8 cellular contexts compared by ENCODE assay signal in genomic region chr10:56360967-56361841, GRCh38. TPM values are rescaled to one million over a fixed set of nuclear protein-coding genes. Genes with fewer than 3 reads are reported as not detected.
DNase-seq lines count a peak whose midpoint lies in the region; ATAC-seq and TF ChIP-seq lines count a peak whose summit lies in the region.

A gene with protein sequence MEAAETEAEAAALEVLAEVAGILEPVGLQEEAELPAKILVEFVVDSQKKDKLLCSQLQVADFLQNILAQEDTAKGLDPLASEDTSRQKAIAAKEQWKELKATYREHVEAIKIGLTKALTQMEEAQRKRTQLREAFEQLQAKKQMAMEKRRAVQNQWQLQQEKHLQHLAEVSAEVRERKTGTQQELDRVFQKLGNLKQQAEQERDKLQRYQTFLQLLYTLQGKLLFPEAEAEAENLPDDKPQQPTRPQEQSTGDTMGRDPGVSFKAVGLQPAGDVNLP (minus strand): TSS chr10:56361259. CDS start chr10:56361236, 23 bp downstream.

- no peak within 1 kb of the TSS for H3T11ph ChIP-seq in H9 (ENCODE audit: low read length)

- H3K9me3 ChIP-seq in ES-I3 (ENCODE audit: control insufficient read depth, insufficient read depth, low read length) (no peaks in the 10 kb centered on the region), H9 (ENCODE audit: control insufficient read depth, low read depth, low read length) (no peaks in the 10 kb centered on the region)

- peaks cover 18% of the 10 kb centered on the region; the same call in 1 of the 2 replicates for H3K36me3 ChIP-seq in ES-I3 (ENCODE audit: insufficient read depth, low read length)

- H4K91ac ChIP-seq in H9 (ENCODE audit: insufficient read length, low read depth, low read length), result no peak within 1 kb of the TSS

- H3K56ac ChIP-seq in H9 (ENCODE audit: insufficient read length, low read depth, low read length), result no peak within 1 kb of the TSS

- ATAC-seq in stimulated activated naive CD8-positive, alpha-beta T cell treated with anti-CD3 and anti-CD28 coated beads, Interleukin-15, Interleukin-2, amounts not matched to agents 100 U/mL and 50 U/mL, for 24 hours, result peak; percentile 98

- no peak within 1 kb of the TSS for H3K23ac ChIP-seq in H9 (ENCODE audit: insufficient read length, low read depth, low read length)

- peaks cover 3% of the 10 kb centered on the region for H3K23me2 ChIP-seq in H9 (ENCODE audit: insufficient read length, low read depth, low read length, poor library complexity, severe bottlenecking)

- peaks cover 2% of the 10 kb centered on the region; the same call in 1 of the 2 replicates for H3K79me2 ChIP-seq in H9 (ENCODE audit: insufficient read depth, low read length)

- peak within 1 kb of the TSS; percentile 22 for H3K18ac ChIP-seq in H9 (ENCODE audit: insufficient read length, low read depth, low read length)

- peaks cover 27 to 40% (median 39%) of the 10 kb centered on the region in 3 experiments; a peak in 6 of 7 replicates for H3K36me3 Mint-ChIP-seq in H9 (ENCODE audit: insufficient read depth in 1 of 3, low read depth in 3 of 3)
- H3K36me3 Mint-ChIP-seq in nephron (ENCODE audit: low read depth), result peaks cover 25% of the 10 kb centered on the region

- H2BK12ac ChIP-seq in H9 (ENCODE audit: insufficient read length, low read depth, low read length), result no peak within 1 kb of the TSS

- WGBS in H9 (ENCODE audit: extremely low coverage, insufficient read length, low lambda C conversion rate), result no CpG with 5 or more reads among the region's 52 CpGs

- no peak within 1 kb of the TSS for H4K5ac ChIP-seq in H9 (ENCODE audit: insufficient read length, low read depth, low read length)

- H3K4me3 Mint-ChIP-seq in H9, result peak within 1 kb of the TSS; percentile 99 to 100
- peak within 1 kb of the TSS; percentile 91 to 94 (median 92) for H3K4me3 Mint-ChIP-seq in nephron

- H2BK15ac ChIP-seq in H9 (ENCODE audit: low read depth, low read length), result no peak within 1 kb of the TSS

- peak within 1 kb of the TSS; percentile 89 for H3K4me3 ChIP-seq in fibroblast of the aortic adventitia (ENCODE audit: low read depth, low read length)

- no peak within 1 kb of the TSS for H4K8ac ChIP-seq in H9 (replicated peaks; ENCODE audit: insufficient read length, low read depth, low read length)

- peak within 1 kb of the TSS; percentile 78 for H3K4me2 ChIP-seq in H9 (ENCODE audit: insufficient read depth, insufficient read length, low read length)

- no peaks in the 10 kb centered on the region for H3K4me1 ChIP-seq in ES-I3 (ENCODE audit: insufficient read depth, low read length)
- H3K4me1 ChIP-seq in H9 (ENCODE audit: insufficient read depth, low read length), result no peaks in the 10 kb centered on the region

- no peak within 1 kb of the TSS for H2BK20ac ChIP-seq in H9 (ENCODE audit: low read depth, low read length, poor library complexity, severe bottlenecking)

- no peaks in the 10 kb centered on the region for H3K27me3 ChIP-seq in H9 (ENCODE audit: insufficient read depth, low read length)

- DNase-seq in H9 (peak; percentile 96), M059J (ENCODE audit: low read depth) (peak; percentile 95), SHP77 (lab: John Stamatoyannopoulos, UW) (peak; percentile 83 to 84), fibroblast of the aortic adventitia (ENCODE audit: low read depth) (peak; percentile 95)
- peak; percentile 87 for DNase-seq in activated T-helper 9 cell treated with anti-CD3 and anti-CD28 coated beads, Interleukin-2, amount 50 U/mL, for 16 hours (ENCODE audit: low read depth)
- DNase-seq in stimulated activated naive CD8-positive, alpha-beta T cell treated with anti-CD3 and anti-CD28 coated beads, Interleukin-15, Interleukin-2, amounts not matched to agents 100 U/mL and 50 U/mL, for 24 hours, result peak; percentile 91

- H2BK120ac ChIP-seq in H9 (ENCODE audit: low read depth, low read length, poor library complexity, severe bottlenecking), result no peak within 1 kb of the TSS

- H3K4me1 Mint-ChIP-seq in H9 (peaks cover 6 to 11% of the 10 kb centered on the region in 2 experiments), nephron (peaks cover 17% of the 10 kb centered on the region)

- H2AFZ ChIP-seq in H9 (ENCODE audit: low read length), result peak within 1 kb of the TSS; percentile 54

- H2BK5ac ChIP-seq in H9 (ENCODE audit: insufficient read length, low read length), result no peak within 1 kb of the TSS

- H3K27me3 Mint-ChIP-seq in H9 (ENCODE audit: low read depth) (no peaks in the 10 kb centered on the region), nephron (ENCODE audit: low read depth) (no peaks in the 10 kb centered on the region)

- H3K9me3 Mint-ChIP-seq in H9 (no peaks in the 10 kb centered on the region; a peak in 1 of 5 replicates), nephron (no peaks in the 10 kb centered on the region)

- H3K9ac ChIP-seq in ES-I3 (ENCODE audit: low read depth, low read length), result peak within 1 kb of the TSS; percentile 87
- H3K9ac ChIP-seq in H9 (ENCODE audit: extremely low read depth, insufficient read length, low read length), result peak within 1 kb of the TSS; percentile 93

- H3K14ac ChIP-seq in H9 (ENCODE audit: insufficient read depth, low read length), result peak within 1 kb of the TSS; percentile 93

- H3K27ac Mint-ChIP-seq in H9 (peak within 1 kb of the TSS; percentile 82 to 99 (median 96)), nephron (peak within 1 kb of the TSS; percentile 95 to 97 (median 95))

- TF ChIP-seq CTCF in H9 (conservative IDR thresholded peaks at IDR 0.05) (no peak), fibroblast of the aortic adventitia (IDR thresholded peaks at IDR 0.05; ENCODE audit: insufficient read depth, low read length) (no peak), nephron (IDR thresholded peaks at IDR 0.05; ENCODE audit: unreplicated experiment in 3 of 3) (no peak)

- H4K20me1 ChIP-seq in H9 (ENCODE audit: control insufficient read depth, insufficient read depth, insufficient read length), result no peaks in the 10 kb centered on the region

- H3K27ac ChIP-seq in H9 (ENCODE audit: insufficient read length, low read depth, low read length), result no peak within 1 kb of the TSS

- no peak within 1 kb of the TSS for H3K4ac ChIP-seq in H9 (ENCODE audit: low read depth, low read length)

- no peak within 1 kb of the TSS for H2AK5ac ChIP-seq in H9 (ENCODE audit: insufficient read length, low read length)

- no peaks in the 10 kb centered on the region for H3K79me1 ChIP-seq in H9 (ENCODE audit: insufficient read depth, low read depth, low read length, poor library complexity, severe bottlenecking)

RNA-seq across cellular contexts. Expression of the gene that starts here (rescaled TPM):
- total RNA-seq in H9 (2021) (99.1 and 101 TPM in 2 replicates), fibroblast of the aortic adventitia (ENCODE audit: low replicate concordance) (2.7 and 46.3 TPM in 2 replicates)
- total RNA-seq in M059J (2014; rRNA removed; shearing (Covaris generic)), result 141 and 177 TPM in 2 replicates
